ENCODE assay signal across 16 cellular contexts in genomic region chr14:32399920-32400319, GRCh38.
A peak's percentile ranks its signal among the peaks of the same experiment; 100 is the strongest.
DNase-seq lines count a peak whose midpoint lies in the region; ATAC-seq, FAIRE-seq and TF ChIP-seq lines count a peak whose summit lies in the region.
"Had no signal": no experiment of that assay in that cellular context is flagged by ENCODE, and none has a peak within 500 bp of the region (broad histone marks: within the 10 kb centered on the region; RNA-seq: fewer than 3 reads in every experiment).

No MANE protein-coding gene starts in this region.

- H3K4me1 ChIP-seq in breast epithelium (peaks cover 0 to 5% of the 10 kb centered on the region in 2 donors), GM12878 (ENCODE audit: control insufficient read depth, insufficient read depth, low read length) (no peaks in the 10 kb centered on the region)
- H3K4me1 ChIP-seq: BLaER1, Caco-2 had no signal

- no peak overlapping the region; the same call in 1 of the 2 replicates for H2AFZ ChIP-seq in GM12878 (ENCODE audit: control insufficient read depth, low read depth, low read length)

- no peak overlapping the region for H3K9ac ChIP-seq in GM12878 (ENCODE audit: control insufficient read depth, insufficient read depth, low read length)
- H3K9ac ChIP-seq: BLaER1 had no signal

- in situ Hi-C loops in GM12878 (cut with MboI), result no loop called here

- no peaks in the 10 kb centered on the region for H3K79me2 ChIP-seq in GM12878 (ENCODE audit: control insufficient read depth, insufficient read depth, low read length)

- no peaks in the 10 kb centered on the region for H4K20me1 ChIP-seq in GM12878 (ENCODE audit: control insufficient read depth, insufficient read depth)
- H4K20me1 ChIP-seq: BLaER1 had no signal

- no peak for TF ChIP-seq EP300 in GM12878 (IDR thresholded peaks at IDR 0.05; ENCODE audit: borderline replicate concordance in 1 of 2, control insufficient read depth in 1 of 2, low read depth in 2 of 2, low read length in 2 of 2)

- H3K4me3 Mint-ChIP-seq in MCF 10A (ENCODE audit: unreplicated experiment), result no peak overlapping the region
- no peak overlapping the region for H3K4me3 Mint-ChIP-seq in immature natural killer cell
- H3K4me3 Mint-ChIP-seq: CD8-positive, alpha-beta memory T cell had no signal

- DNase-seq in MCF 10A (ENCODE audit: unreplicated experiment), result no peak
- no peak for DNase-seq in breast epithelium (ENCODE audit: low spot score in 2 of 2)
- peak; percentile 21 for DNase-seq in GM12878 (ENCODE audit: low read depth, low spot score)
- DNase-seq in immature natural killer cell, result no peak
- DNase-seq in glomerular visceral epithelial cell (ENCODE audit: extremely low spot score), result no peak
- no peak for DNase-seq in activated T-cell treated with anti-CD3 and anti-CD28 coated beads, Interleukin-2, amount 50 U/mL, for 48 hours
- DNase-seq: 8988T; AML-193; Caco-2; CD8-positive, alpha-beta memory T cell; GF-D8 had no signal

- no peak for FAIRE-seq in GM12878 (lab: Jason Lieb, UNC)
- FAIRE-seq: GM19239 had no signal

- POLR2A ChIA-PET in MCF 10A (lab: Yijun Ruan, JAX), result interaction anchor here (1.0 kb wide), 1 partner anchor 73 kb away, joined by 4 read pairs; no protein-coding TSS in a partner anchor
- POLR2A ChIA-PET in GM12878 (lab: Charles Lee), result interaction anchor here (0.6 kb wide), 2 partner anchors 31 to 1768 kb away, joined by 3 to 6 read pairs; no protein-coding TSS in a partner anchor

- RAD21 ChIA-PET in GM12878 (lab: Charles Lee; ENCODE audit: unreplicated experiment), result interaction anchor here (1.1 to 1.7 kb wide), 2 partner anchors 9 to 140 kb away, joined by 3 to 5 read pairs; no protein-coding TSS in a partner anchor

- BruUV-seq in MCF 10A (replicated peaks; lab: Mats Ljungman, UMichigan) (no TSS peak), GM12878 (replicated peaks; lab: Mats Ljungman, UMichigan) (no TSS peak)

- ATAC-seq in HG02610 (IDR thresholded peaks at IDR 0.05; ENCODE audit: unreplicated experiment) (peak; percentile 62), GM12878 (peak; percentile 50), GM19023 (IDR thresholded peaks at IDR 0.05; ENCODE audit: unreplicated experiment) (no peak)
- ATAC-seq: HCT116 had no signal

- peaks cover 8% of the 10 kb centered on the region for H3K4me1 Mint-ChIP-seq in MCF 10A (ENCODE audit: insufficient read depth, unreplicated experiment)
- no peaks in the 10 kb centered on the region for H3K4me1 Mint-ChIP-seq in immature natural killer cell
- H3K4me1 Mint-ChIP-seq: CD8-positive, alpha-beta memory T cell had no signal

- no peaks in the 10 kb centered on the region for H3K27me3 Mint-ChIP-seq in MCF 10A (ENCODE audit: insufficient read depth, unreplicated experiment)
- H3K27me3 Mint-ChIP-seq in immature natural killer cell (ENCODE audit: low read depth in 3 of 3), result peaks cover 0 to 2% (median 0%) of the 10 kb centered on the region in 3 donors
- H3K27me3 Mint-ChIP-seq: CD8-positive, alpha-beta memory T cell had no signal

- H3K4me3 ChIP-seq in breast epithelium, result no peak overlapping the region
- H3K4me3 ChIP-seq in GM12878, result no peak overlapping the region
- H3K4me3 ChIP-seq: BLaER1 had no signal

- 29% methylated on average over 1 of the region's 1 CpG for WGBS in GM12878 (ENCODE audit: insufficient coverage, insufficient replicate concordance, low lambda C conversion rate, missing lambda C conversion rate)

- no peaks in the 10 kb centered on the region for H3K27me3 ChIP-seq in breast epithelium
- H3K27me3 ChIP-seq in GM12878 (replicated peaks in 1 of 2; ENCODE audit: control insufficient read depth in 2 of 2, insufficient read depth in 2 of 2, low read length in 1 of 2), result no peaks in the 10 kb centered on the region
- H3K27me3 ChIP-seq: BLaER1 had no signal

- no peak overlapping the region; the same call in 1 of the 2 replicates for H3K4me2 ChIP-seq in GM12878 (ENCODE audit: control insufficient read depth, insufficient read depth)
- H3K4me2 ChIP-seq: BLaER1 had no signal

- H3K9me3 ChIP-seq in breast epithelium (no peaks in the 10 kb centered on the region), GM12878 (replicated peaks; ENCODE audit: control insufficient read depth, insufficient read depth, low read length) (no peaks in the 10 kb centered on the region)
- H3K9me3 ChIP-seq: BLaER1, Caco-2 had no signal

- H3K9me3 Mint-ChIP-seq in MCF 10A (ENCODE audit: unreplicated experiment) (no peaks in the 10 kb centered on the region), immature natural killer cell (peaks cover 0 to 2% (median 0%) of the 10 kb centered on the region in 6 donors)
- H3K9me3 Mint-ChIP-seq: CD8-positive, alpha-beta memory T cell had no signal

- H3K27ac Mint-ChIP-seq in MCF 10A (ENCODE audit: low read depth, unreplicated experiment) (peak overlapping the region; percentile 76), immature natural killer cell (no peak overlapping the region)
- H3K27ac Mint-ChIP-seq: CD8-positive, alpha-beta memory T cell had no signal

- H3K36me3 ChIP-seq in breast epithelium (no peaks in the 10 kb centered on the region), GM12878 (ENCODE audit: control insufficient read depth in 2 of 2, insufficient read depth in 2 of 2, low read length in 1 of 2) (no peaks in the 10 kb centered on the region)
- H3K36me3 ChIP-seq: BLaER1 had no signal

- CTCF ChIA-PET in MCF 10A (lab: Yijun Ruan, JAX) (interaction anchor here (0.5 to 0.7 kb wide), 4 partner anchors 79 to 462 kb away, joined by 3 to 4 read pairs (median 3); no protein-coding TSS in a partner anchor), GM12878 (lab: Yijun Ruan, JAX) (interaction anchor here (0.6 to 0.8 kb wide), 4 partner anchors 22 to 871 kb away, joined by 3 to 5 read pairs (median 3); no protein-coding TSS in a partner anchor)

- H3K36me3 Mint-ChIP-seq in MCF 10A (ENCODE audit: insufficient read depth, unreplicated experiment) (peaks cover 5% of the 10 kb centered on the region), immature natural killer cell (no peaks in the 10 kb centered on the region)
- H3K36me3 Mint-ChIP-seq: CD8-positive, alpha-beta memory T cell had no signal

- intact Hi-C loops in MCF 10A (cut with micrococcal nuclease) (no loop called here), breast epithelium (cut with DNase I; ENCODE audit: low total_unique reads) (loop anchor here (5.0 kb wide), 1 partner anchor 1267 kb away; no protein-coding TSS in a partner anchor), GM12878 (cut with micrococcal nuclease; ENCODE audit: unreplicated experiment) (no loop called here)

- TF ChIP-seq CTCF in MCF 10A (IDR thresholded peaks at IDR 0.05; ENCODE audit: unreplicated experiment) (no peak), breast epithelium (IDR thresholded peaks at IDR 0.05) (no peak), GM12878 (IDR thresholded peaks at IDR 0.05 in 2 of 3, conservative IDR thresholded peaks at IDR 0.05 in 1 of 3; ENCODE audit: control insufficient read depth in 2 of 3, extremely low read depth in 1 of 3, insufficient read depth in 1 of 3, low read depth in 3 of 3, low read length in 3 of 3) (no peak)

- no peak overlapping the region for H3K27ac ChIP-seq in breast epithelium
- H3K27ac ChIP-seq in GM12878 (ENCODE audit: control insufficient read depth, insufficient read depth), result no peak overlapping the region
- H3K27ac ChIP-seq: BLaER1 had no signal

- TF ChIP-seq POLR2A in breast epithelium (IDR thresholded peaks at IDR 0.05) (no peak), GM12878 (IDR thresholded peaks at IDR 0.05; ENCODE audit: low read depth, low read length) (no peak)

- SMC1A ChIA-PET in GM12878 (lab: Charles Lee; ENCODE audit: uncharacterized antibody, unreplicated experiment), result interaction anchor here (0.6 to 1.4 kb wide), 7 partner anchors 10 to 280 kb away, joined by 3 to 4 read pairs (median 3); no protein-coding TSS in a partner anchor

- no peak for TF ChIP-seq RAD21 in GM12878 (IDR thresholded peaks at IDR 0.05; ENCODE audit: insufficient read depth, low read depth, low read length)

TF ChIP-seq in GM12878, 131 proteins besides CTCF, POLR2A, EP300 and RAD21:
- no peak for TF ChIP-seq FOXM1 (IDR thresholded peaks at IDR 0.05; ENCODE audit: low read depth, low read length)
- no peak for TF ChIP-seq SREBF1 (IDR thresholded peaks at IDR 0.05; ENCODE audit: low read length)
- no peak for TF ChIP-seq NR2C2 (IDR thresholded peaks at IDR 0.05; ENCODE audit: borderline replicate concordance, control insufficient read depth, insufficient read length, low read depth)
- no peak for TF ChIP-seq YY1 (IDR thresholded peaks at IDR 0.05; ENCODE audit: low read depth, low read length)
- TF ChIP-seq MEF2A (IDR thresholded peaks at IDR 0.05; ENCODE audit: insufficient read depth, low read depth, low read length), result no peak
- peak; percentile 57 for TF ChIP-seq RUNX3 (IDR thresholded peaks at IDR 0.05; ENCODE audit: low read length)
- no peak for TF ChIP-seq TARDBP (IDR thresholded peaks at IDR 0.05; ENCODE audit: borderline replicate concordance)
- no peak for TF ChIP-seq NFXL1 (IDR thresholded peaks at IDR 0.05; ENCODE audit: borderline replicate concordance)
- peak; percentile 43 for TF ChIP-seq MEF2B (IDR thresholded peaks at IDR 0.05; ENCODE audit: partially characterized antibody, poor library complexity, severe bottlenecking)
- no peak for TF ChIP-seq PKNOX1 (IDR thresholded peaks at IDR 0.05)
TF ChIP-seq in GM12878: peak in this region for 2.
